9 cellular contexts compared by ENCODE assay signal in genomic region chr5:120055858-120056257, GRCh38.
DNase-seq lines count a peak whose midpoint lies in the region; ATAC-seq and TF ChIP-seq lines count a peak whose summit lies in the region.
"Had no signal": no experiment of that assay in that cellular context is flagged by ENCODE, and none has a peak within 500 bp of the region (broad histone marks: within the 10 kb centered on the region; RNA-seq: fewer than 3 reads in every experiment).

No MANE protein-coding gene starts in this region.

- H3K4me3 Mint-ChIP-seq in MCF 10A (ENCODE audit: unreplicated experiment): no peak overlapping the region

- no peak overlapping the region for H3K27ac Mint-ChIP-seq in MCF 10A (ENCODE audit: low read depth, unreplicated experiment)

- H3K27me3 ChIP-seq in breast epithelium: no peaks in the 10 kb centered on the region
- H3K27me3 ChIP-seq in upper lobe of right lung: no peaks in the 10 kb centered on the region

- no TSS peak for BruUV-seq in MCF 10A (replicated peaks; lab: Mats Ljungman, UMichigan)

- CTCF ChIA-PET in MCF 10A (lab: Yijun Ruan, JAX): interaction anchor here (0.5 to 4.0 kb wide), 25 partner anchors 8 to 1893 kb away, joined by 3 to 68 read pairs (median 3); no protein-coding TSS in a partner anchor

- intact Hi-C loops in MCF 10A (cut with micrococcal nuclease) (loop anchor here (1.0 to 10.0 kb wide), 5 partner anchors 269 to 747 kb away; no protein-coding TSS in a partner anchor), breast epithelium (cut with DNase I; ENCODE audit: low total_unique reads) (no loop called here), upper lobe of right lung (cut with DNase I) (no loop called here)

- H3K27me3 Mint-ChIP-seq in MCF 10A (ENCODE audit: insufficient read depth, unreplicated experiment): no peaks in the 10 kb centered on the region

- H3K4me1 ChIP-seq in breast epithelium (no peaks in the 10 kb centered on the region), upper lobe of right lung (no peaks in the 10 kb centered on the region)

- H3K36me3 Mint-ChIP-seq in MCF 10A (ENCODE audit: insufficient read depth, unreplicated experiment): peaks cover 5% of the 10 kb centered on the region

- POLR2A ChIA-PET in MCF 10A (lab: Yijun Ruan, JAX): interaction anchor here (0.5 to 1.1 kb wide), 4 partner anchors 102 to 500 kb away, joined by 3 to 4 read pairs (median 3); no protein-coding TSS in a partner anchor

- TF ChIP-seq POLR2A in breast epithelium (IDR thresholded peaks at IDR 0.05): no peak

- H3K27ac ChIP-seq in breast epithelium (no peak overlapping the region), upper lobe of right lung (no peak overlapping the region)

- DNase-seq in MCF 10A (ENCODE audit: unreplicated experiment) (peak; percentile 65), breast epithelium (ENCODE audit: low spot score in 2 of 2) (no peak), SK-N-DZ (ENCODE audit: low spot score) (peak; percentile 21), foreskin melanocyte (peak; percentile 25), upper lobe of right lung (no peak), SKM-1 treated with dmso at 0.1 percent for 144 hours (lab: John Stamatoyannopoulos, UW; ENCODE audit: unreplicated experiment) (no peak), HuH-7 (ENCODE audit: low spot score) (no peak)
- DNase-seq in stimulated activated CD4-positive, alpha-beta T cell treated with anti-CD3 and anti-CD28 coated beads, Interleukin-2, amount 100 ng/mL, for 48 hours: no peak
- DNase-seq: stimulated activated CD4-positive, alpha-beta T cell treated with anti-CD3 and anti-CD28 coated beads, Interleukin-15, amount 100 ng/mL, for 24 hours had no signal

- no peaks in the 10 kb centered on the region for H3K4me1 Mint-ChIP-seq in MCF 10A (ENCODE audit: insufficient read depth, unreplicated experiment)

- ATAC-seq in upper lobe of right lung: peak; percentile 53

- H3K9me3 ChIP-seq in breast epithelium: no peaks in the 10 kb centered on the region
- H3K9me3 ChIP-seq in upper lobe of right lung: no peaks in the 10 kb centered on the region

- peaks cover 4% of the 10 kb centered on the region for H3K9me3 Mint-ChIP-seq in MCF 10A (ENCODE audit: unreplicated experiment)

- TF ChIP-seq CTCF in MCF 10A (IDR thresholded peaks at IDR 0.05; ENCODE audit: unreplicated experiment) (peak; percentile 43), breast epithelium (IDR thresholded peaks at IDR 0.05) (no peak), upper lobe of right lung (IDR thresholded peaks at IDR 0.05) (peak; percentile 22)

- H3K4me3 ChIP-seq in breast epithelium (no peak overlapping the region), upper lobe of right lung (no peak overlapping the region)

- H3K36me3 ChIP-seq in breast epithelium (no peaks in the 10 kb centered on the region), upper lobe of right lung (no peaks in the 10 kb centered on the region)

Comparison
In these comparisons a context has a peak if more than half of its experiments do, and no peak if none do; other contexts are left out.
1. DNase-seq: peak in MCF 10A (single experiment), SK-N-DZ (single experiment) and foreskin melanocyte (single experiment); none in breast epithelium (0 of 2), upper lobe of right lung (single experiment), SKM-1 treated with dmso at 0.1 percent for 144 hours (single experiment), stimulated activated CD4-positive, alpha-beta T cell treated with anti-CD3 and anti-CD28 coated beads, Interleukin-2, amount 100 ng/mL, for 48 hours (0 of 2) and HuH-7 (single experiment).
2. CTCF ChIP-seq: peak in MCF 10A (single experiment) and upper lobe of right lung (single experiment); none in breast epithelium (0 of 3).